Comparison of ENCODE assay signal across 20 cellular contexts in genomic region chr6:122042851-122043250, GRCh38.
DNase-seq lines count a peak whose midpoint lies in the region; ATAC-seq and TF ChIP-seq lines count a peak whose summit lies in the region.
"Had no signal": no experiment of that assay in that cellular context is flagged by ENCODE, and none has a peak within 500 bp of the region (broad histone marks: within the 10 kb centered on the region; RNA-seq: fewer than 3 reads in every experiment).

No MANE protein-coding gene starts in this region.

- intact Hi-C loops in left ventricle myocardium inferior (cut with micrococcal nuclease): no loop called here

- TF ChIP-seq RAD21 in SK-N-SH (IDR thresholded peaks at IDR 0.05; ENCODE audit: low read length): no peak

- WGBS in SK-N-SH (ENCODE audit: low lambda C conversion rate): 57% methylated on average over 3 of the region's 3 CpGs

- no peaks in the 10 kb centered on the region; a peak in 1 of 4 replicates for H3K4me1 ChIP-seq in SK-N-SH (ENCODE audit: control insufficient read depth in 1 of 2, insufficient read depth in 2 of 2, low read depth in 1 of 2, low read length in 1 of 2)
- peaks cover 16% of the 10 kb centered on the region for H3K4me1 ChIP-seq in left ventricle myocardium inferior
- H3K4me1 ChIP-seq: colonic mucosa, SJCRH30 had no signal

- H3K27me3 Mint-ChIP-seq in WTC11 (ENCODE audit: low read depth) (no peaks in the 10 kb centered on the region; the same call in 1 of the 2 replicates), osteocyte (ENCODE audit: unreplicated experiment) (peaks cover 25% of the 10 kb centered on the region)
- H3K27me3 Mint-ChIP-seq in stimulated activated naive CD8-positive, alpha-beta T cell treated with anti-CD3 and anti-CD28 coated beads, Interleukin-15, amount 100 ng/mL, for 72 hours: peaks cover 40% of the 10 kb centered on the region
- H3K27me3 Mint-ChIP-seq: CD4-positive, CD25-positive, alpha-beta regulatory T cell; naive B cell had no signal

- H3K79me2 ChIP-seq in SK-N-SH (ENCODE audit: insufficient read depth): no peaks in the 10 kb centered on the region

- H3K4me3 Mint-ChIP-seq in WTC11 (no peak overlapping the region), osteocyte (ENCODE audit: unreplicated experiment) (no peak overlapping the region)
- H3K4me3 Mint-ChIP-seq in stimulated activated naive CD8-positive, alpha-beta T cell treated with anti-CD3 and anti-CD28 coated beads, Interleukin-15, amount 100 ng/mL, for 72 hours: peak overlapping the region; percentile 5 to 59
- H3K4me3 Mint-ChIP-seq: CD4-positive, CD25-positive, alpha-beta regulatory T cell; naive B cell had no signal

- no peak for TF ChIP-seq EP300 in SK-N-SH (IDR thresholded peaks at IDR 0.05; ENCODE audit: borderline replicate concordance in 1 of 2, low read depth in 1 of 2, low read length in 1 of 2)

- H3K9ac ChIP-seq in SK-N-SH: no peak overlapping the region

- no peak overlapping the region for H3K4me2 ChIP-seq in SK-N-SH

- H2AFZ ChIP-seq in SK-N-SH (ENCODE audit: low read depth): no peak overlapping the region

- H3K27ac ChIP-seq in SK-N-SH (ENCODE audit: low read depth in 2 of 2, low read length in 1 of 2) (no peak overlapping the region), left ventricle myocardium inferior (replicated peaks) (peak overlapping the region; percentile 48)
- H3K27ac ChIP-seq: colonic mucosa, SJCRH30 had no signal

- CTCF ChIA-PET in SK-N-SH (lab: Yijun Ruan, JAX) (interaction anchor here (1.0 to 1.5 kb wide), 2 partner anchors 16 to 612 kb away, joined by 3 read pairs; no protein-coding TSS in a partner anchor), WTC11 (lab: Charles Lee) (no interaction called here)

- TF ChIP-seq CTCF in SK-N-SH (IDR thresholded peaks at IDR 0.05) (no peak), WTC11 (IDR thresholded peaks at IDR 0.05) (no peak), left ventricle myocardium inferior (IDR thresholded peaks at IDR 0.05; ENCODE audit: borderline replicate concordance) (no peak), osteocyte (IDR thresholded peaks at IDR 0.05) (no peak)

- H3K9me2 ChIP-seq in SK-N-SH: no peaks in the 10 kb centered on the region

- H3K27me3 ChIP-seq in SK-N-SH (ENCODE audit: insufficient read depth) (no peaks in the 10 kb centered on the region), left ventricle myocardium inferior (ENCODE audit: low read depth) (no peaks in the 10 kb centered on the region)
- H3K27me3 ChIP-seq: colonic mucosa, SJCRH30 had no signal

- peaks cover 4% of the 10 kb centered on the region; the same call in 1 of the 2 replicates for H3K9me3 Mint-ChIP-seq in WTC11
- H3K9me3 Mint-ChIP-seq in stimulated activated naive CD8-positive, alpha-beta T cell treated with anti-CD3 and anti-CD28 coated beads, Interleukin-15, amount 100 ng/mL, for 72 hours: no peaks in the 10 kb centered on the region
- H3K9me3 Mint-ChIP-seq in osteocyte (ENCODE audit: unreplicated experiment): no peaks in the 10 kb centered on the region

- no peaks in the 10 kb centered on the region for H3K9me3 ChIP-seq in SK-N-SH
- H3K9me3 ChIP-seq in left ventricle myocardium inferior (replicated peaks): no peaks in the 10 kb centered on the region
- H3K9me3 ChIP-seq: colonic mucosa, SJCRH30 had no signal

- H3K4me1 Mint-ChIP-seq in WTC11 (peaks cover 12% of the 10 kb centered on the region), osteocyte (ENCODE audit: unreplicated experiment) (no peaks in the 10 kb centered on the region)
- H3K4me1 Mint-ChIP-seq in stimulated activated naive CD8-positive, alpha-beta T cell treated with anti-CD3 and anti-CD28 coated beads, Interleukin-15, amount 100 ng/mL, for 72 hours: peaks cover 23% of the 10 kb centered on the region
- H3K4me1 Mint-ChIP-seq: CD4-positive, CD25-positive, alpha-beta regulatory T cell; naive B cell had no signal

- no peaks in the 10 kb centered on the region for H4K20me1 ChIP-seq in SK-N-SH (ENCODE audit: insufficient read depth)

- no peak overlapping the region for H3K4me3 ChIP-seq in SK-N-SH (ENCODE audit: low read depth in 2 of 2, low read length in 1 of 2)
- H3K4me3 ChIP-seq in left ventricle myocardium inferior: peak overlapping the region; percentile 11
- H3K4me3 ChIP-seq: colonic mucosa, SJCRH30 had no signal

- H3K36me3 Mint-ChIP-seq in WTC11 (no peaks in the 10 kb centered on the region), osteocyte (ENCODE audit: unreplicated experiment) (no peaks in the 10 kb centered on the region)
- H3K36me3 Mint-ChIP-seq: CD4-positive, CD25-positive, alpha-beta regulatory T cell; naive B cell had no signal

- H3K36me3 ChIP-seq in SK-N-SH (replicated peaks in 1 of 2; ENCODE audit: control insufficient read depth in 1 of 2, insufficient read depth in 2 of 2, low read length in 1 of 2) (no peaks in the 10 kb centered on the region), left ventricle myocardium inferior (no peaks in the 10 kb centered on the region)
- H3K36me3 ChIP-seq: colonic mucosa, SJCRH30 had no signal

- ATAC-seq in SK-N-SH treated with all-trans-retinoic acid at 6 μM for 48 hours: peak; percentile 67
- peak; percentile 56; the same call in 1 of the 2 replicates for ATAC-seq in WTC11
- peak; percentile 83 for ATAC-seq in stimulated activated naive CD8-positive, alpha-beta T cell treated with anti-CD3 and anti-CD28 coated beads, Interleukin-15, amount 100 ng/mL, for 72 hours
- no peak for ATAC-seq in GM21723 (IDR thresholded peaks at IDR 0.05; ENCODE audit: unreplicated experiment)
- ATAC-seq: left colon had no signal

- H3K27ac Mint-ChIP-seq in WTC11 (no peak overlapping the region), osteocyte (ENCODE audit: unreplicated experiment) (no peak overlapping the region)
- H3K27ac Mint-ChIP-seq in stimulated activated naive CD8-positive, alpha-beta T cell treated with anti-CD3 and anti-CD28 coated beads, Interleukin-15, amount 100 ng/mL, for 72 hours: no peak overlapping the region
- H3K27ac Mint-ChIP-seq: CD4-positive, CD25-positive, alpha-beta regulatory T cell had no signal

- DNase-seq in SK-N-SH (no peak), WTC11 (ENCODE audit: low spot score) (no peak), left ventricle myocardium inferior (no peak), retina (no peak), osteocyte (ENCODE audit: extremely low spot score, unreplicated experiment) (no peak)
- DNase-seq in stimulated activated naive CD8-positive, alpha-beta T cell treated with anti-CD3 and anti-CD28 coated beads, Interleukin-15, amount 100 ng/mL, for 72 hours: peak in 1 of 2 donors; percentile 17
- DNase-seq: activated CD4-positive, alpha-beta T cell treated with anti-CD3 and anti-CD28 coated beads, Interleukin-2, amount 50 U/mL, for 48 hours; amygdala; CD4-positive, CD25-positive, alpha-beta regulatory T cell; colonic mucosa; DMS53; erythroblast; left colon; naive B cell; NCI-H1694 treated with DMSO at 0.1 percent for 48 hours; NCI-H446; SJCRH30; stimulated activated CD4-positive, alpha-beta T cell treated with anti-CD3 and anti-CD28 coated beads, Interleukin-1b, Interleukin-23, amount 100 ng/mL, for 48 hours had no signal

- POLR2A ChIA-PET in SK-N-SH (lab: Yijun Ruan, JAX): no interaction called here
- POLR2A ChIA-PET in WTC11 (lab: Charles Lee): no interaction called here

- H3F3A ChIP-seq in SK-N-SH (replicated peaks; ENCODE audit: insufficient read depth): no peaks in the 10 kb centered on the region

TF ChIP-seq in SK-N-SH treated with all-trans-retinoic acid at 6 μM for 48 hours, 23 proteins besides CTCF, POLR2A, EP300 and RAD21 (continues in another document):
- TF ChIP-seq ESRRG (CRISPR knock-in tag; IDR thresholded peaks at IDR 0.05): no peak
- no peak for TF ChIP-seq ZNF8 (CRISPR knock-in tag; IDR thresholded peaks at IDR 0.05)
- no peak for TF ChIP-seq TOX (CRISPR knock-in tag; IDR thresholded peaks at IDR 0.05; ENCODE audit: borderline replicate concordance)

TF ChIP-seq in SK-N-SH, 30 proteins besides CTCF, POLR2A, EP300 and RAD21:
- TF ChIP-seq RXRA (IDR thresholded peaks at IDR 0.05; ENCODE audit: borderline replicate concordance, low read depth): no peak
- no peak for TF ChIP-seq POLR2AphosphoS5 (IDR thresholded peaks at IDR 0.05; ENCODE audit: low read depth, low read length)

TF ChIP-seq in WTC11, 78 proteins besides CTCF, POLR2A, EP300 and RAD21 (continues in another document):
- no peak for TF ChIP-seq ZNF532 (CRISPR knock-in tag; IDR thresholded peaks at IDR 0.05; ENCODE audit: borderline replicate concordance)

Comparison
In these comparisons a context has a peak if more than half of its experiments do, and no peak if none do; other contexts are left out.
1. H3K4me3 Mint-ChIP-seq: peak in stimulated activated naive CD8-positive, alpha-beta T cell treated with anti-CD3 and anti-CD28 coated beads, Interleukin-15, amount 100 ng/mL, for 72 hours (2 of 2); none in WTC11 (single experiment) and osteocyte (single experiment).